ENCODE assay signal across 14 cellular contexts in genomic region chr2:36060133-36060532, GRCh38.
A peak's percentile ranks its signal among the peaks of the same experiment; 100 is the strongest.
DNase-seq lines count a peak whose midpoint lies in the region; ATAC-seq, FAIRE-seq and TF ChIP-seq lines count a peak whose summit lies in the region.
"Had no signal": no experiment of that assay in that cellular context is flagged by ENCODE, and none has a peak within 500 bp of the region (broad histone marks: within the 10 kb centered on the region; RNA-seq: fewer than 3 reads in every experiment).

No MANE protein-coding gene starts in this region.

- no peaks in the 10 kb centered on the region for H3K36me3 ChIP-seq in GM12878 (ENCODE audit: control insufficient read depth in 2 of 2, insufficient read depth in 2 of 2, low read length in 1 of 2)

- RAD21 ChIA-PET in GM12878 (lab: Charles Lee; ENCODE audit: unreplicated experiment): interaction anchor here (1.2 to 2.2 kb wide), 5 partner anchors 12 to 726 kb away, joined by 3 to 6 read pairs (median 4); no protein-coding TSS in a partner anchor

- no peak overlapping the region for H3K9ac ChIP-seq in GM12878 (ENCODE audit: control insufficient read depth, insufficient read depth, low read length)

- in situ Hi-C loops in GM12878 (cut with MboI): no loop called here
- in situ Hi-C loops in GM13976 (cut with MboI; ENCODE audit: low sequenced_read_pairs, unreplicated experiment): no loop called here

- no peak overlapping the region for H2AFZ ChIP-seq in GM12878 (ENCODE audit: control insufficient read depth, low read depth, low read length)

- H3K9me3 ChIP-seq in GM12878 (replicated peaks; ENCODE audit: control insufficient read depth, insufficient read depth, low read length): no peaks in the 10 kb centered on the region; the same call in 2 of the 3 replicates

- no peak overlapping the region for H3K4me3 ChIP-seq in GM12878

- POLR2A ChIA-PET in GM12878 (lab: Charles Lee): interaction anchor here (1.1 kb wide), 1 partner anchor 11 kb away, joined by 4 read pairs; no protein-coding TSS in a partner anchor

- no peak for TF ChIP-seq RAD21 in GM12878 (IDR thresholded peaks at IDR 0.05; ENCODE audit: insufficient read depth, low read depth, low read length)

- H3K27me3 ChIP-seq in GM12878 (replicated peaks in 1 of 2; ENCODE audit: control insufficient read depth in 2 of 2, insufficient read depth in 2 of 2, low read length in 1 of 2): no peaks in the 10 kb centered on the region

- no peak for TF ChIP-seq POLR2A in GM12878 (IDR thresholded peaks at IDR 0.05; ENCODE audit: low read depth, low read length)

- no peak overlapping the region for H3K4me2 ChIP-seq in GM12878 (ENCODE audit: control insufficient read depth, insufficient read depth)

- DNase-seq in GM12878 (ENCODE audit: low read depth, low spot score) (no peak), left lobe of liver (ENCODE audit: low spot score) (no peak), GM13976 (ENCODE audit: low spot score) (no peak)
- DNase-seq in activated CD8-positive, alpha-beta memory T cell treated with anti-CD3 and anti-CD28 coated beads, Interleukin-2, amount 50 U/mL, for 48 hours: no peak
- DNase-seq in activated CD4-positive, alpha-beta T cell treated with anti-CD3 and anti-CD28 coated beads, Interleukin-2, amount 50 U/mL, for 1 hour: no peak
- DNase-seq: activated CD4-positive, alpha-beta T cell treated with anti-CD3 and anti-CD28 coated beads for 4 hours; activated gamma-delta T cell treated with Interleukin-2 at 50 U/mL for 16 hours; DMS79 treated with DMSO at 0.1 percent for 48 hours; endodermal cell; stimulated activated CD4-positive, alpha-beta T cell treated with anti-CD3 and anti-CD28 coated beads, Interleukin-2, amount 100 ng/mL, for 24 hours; SW 1271 had no signal

- 0 out of 4 replicates have a peak, but pooled peaks of 1 of the 2 experiments have one; percentile 1 for TF ChIP-seq EP300 in GM12878 (IDR thresholded peaks at IDR 0.05; ENCODE audit: borderline replicate concordance in 1 of 2, control insufficient read depth in 1 of 2, low read depth in 2 of 2, low read length in 2 of 2)

- intact Hi-C loops in GM12878 (cut with micrococcal nuclease; ENCODE audit: unreplicated experiment): no loop called here

- H3K79me2 ChIP-seq in GM12878 (ENCODE audit: control insufficient read depth, insufficient read depth, low read length): no peaks in the 10 kb centered on the region

- H3K4me1 ChIP-seq in GM12878 (ENCODE audit: control insufficient read depth, insufficient read depth, low read length): no peaks in the 10 kb centered on the region

- FAIRE-seq in GM12878 (lab: Jason Lieb, UNC): no peak

- TF ChIP-seq CTCF in GM12878 (IDR thresholded peaks at IDR 0.05 in 2 of 3, conservative IDR thresholded peaks at IDR 0.05 in 1 of 3; ENCODE audit: control insufficient read depth in 2 of 3, extremely low read depth in 1 of 3, insufficient read depth in 1 of 3, low read depth in 3 of 3, low read length in 3 of 3) (no peak), GM13976 (IDR thresholded peaks at IDR 0.05; ENCODE audit: borderline replicate concordance, control extremely low read depth, extremely low read depth, insufficient read depth, missing control alignments) (no peak)

- ATAC-seq in GM18508 (IDR thresholded peaks at IDR 0.05; ENCODE audit: insufficient read depth, unreplicated experiment): peak; percentile 5
- ATAC-seq in GM21529 (IDR thresholded peaks at IDR 0.05; ENCODE audit: unreplicated experiment): peak; percentile 13
- peak; percentile 18 for ATAC-seq in HG03139 (IDR thresholded peaks at IDR 0.05; ENCODE audit: unreplicated experiment)
- ATAC-seq in GM12878: peak; percentile 66
- no peak for ATAC-seq in left lobe of liver

- no peak overlapping the region for H3K27ac ChIP-seq in GM12878 (ENCODE audit: control insufficient read depth, insufficient read depth)

- SMC1A ChIA-PET in GM12878 (lab: Charles Lee; ENCODE audit: uncharacterized antibody, unreplicated experiment): interaction anchor here (1.3 to 2.2 kb wide), 5 partner anchors 24 to 186 kb away, joined by 3 to 7 read pairs (median 5); no protein-coding TSS in a partner anchor

- CTCF ChIA-PET in GM12878 (lab: Yijun Ruan, JAX): interaction anchor here (0.6 to 2.0 kb wide), 3 partner anchors 171 to 867 kb away, joined by 3 to 5 read pairs (median 4); no protein-coding TSS in a partner anchor

- H4K20me1 ChIP-seq in GM12878 (ENCODE audit: control insufficient read depth, insufficient read depth): no peaks in the 10 kb centered on the region

- WGBS in GM12878 (ENCODE audit: insufficient coverage, insufficient replicate concordance, low lambda C conversion rate, missing lambda C conversion rate): 23% methylated on average over 4 of the region's 4 CpGs

- no TSS peak for BruUV-seq in GM12878 (replicated peaks; lab: Mats Ljungman, UMichigan)

TF ChIP-seq in GM12878, 131 proteins besides CTCF, POLR2A, EP300 and RAD21:
- no peak for TF ChIP-seq NR2C2 (IDR thresholded peaks at IDR 0.05; ENCODE audit: borderline replicate concordance, control insufficient read depth, insufficient read length, low read depth)
- TF ChIP-seq RCOR1 (conservative IDR thresholded peaks at IDR 0.05; ENCODE audit: low read depth, low read length): no peak
- peak; percentile 43; the same call in 1 of the 2 replicates for TF ChIP-seq RAD51 (IDR thresholded peaks at IDR 0.05)
- TF ChIP-seq SKIL (IDR thresholded peaks at IDR 0.05; ENCODE audit: low read depth, poor library complexity, severe bottlenecking): no peak
- no peak for TF ChIP-seq CEBPZ (IDR thresholded peaks at IDR 0.05; ENCODE audit: low read depth, low read length)
